16 cellular contexts compared by ENCODE assay signal in the genomic region with DNA sequence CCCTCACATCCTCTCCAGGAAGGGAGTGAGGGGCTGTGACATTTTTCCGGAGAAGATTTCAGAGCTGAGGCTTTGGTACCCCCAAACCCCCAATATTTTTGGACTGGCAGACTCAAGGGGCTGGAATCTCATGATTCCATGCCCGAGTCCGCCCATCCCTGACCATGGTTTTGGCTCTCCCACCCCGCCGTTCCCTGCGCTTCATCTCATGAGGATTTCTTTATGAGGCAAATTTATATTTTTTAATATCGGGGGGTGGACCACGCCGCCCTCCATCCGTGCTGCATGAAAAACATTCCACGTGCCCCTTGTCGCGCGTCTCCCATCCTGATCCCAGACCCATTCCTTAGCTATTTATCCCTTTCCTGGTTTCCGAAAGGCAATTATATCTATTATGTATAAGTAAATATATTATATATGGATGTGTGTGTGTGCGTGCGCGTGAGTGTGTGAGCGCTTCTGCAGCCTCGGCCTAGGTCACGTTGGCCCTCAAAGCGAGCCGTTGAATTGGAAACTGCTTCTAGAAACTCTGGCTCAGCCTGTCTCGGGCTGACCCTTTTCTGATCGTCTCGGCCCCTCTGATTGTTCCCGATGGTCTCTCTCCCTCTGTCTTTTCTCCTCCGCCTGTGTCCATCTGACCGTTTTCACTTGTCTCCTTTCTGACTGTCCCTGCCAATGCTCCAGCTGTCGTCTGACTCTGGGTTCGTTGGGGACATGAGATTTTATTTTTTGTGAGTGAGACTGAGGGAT. TPM values are rescaled to one million over a fixed set of nuclear protein-coding genes. Genes with fewer than 3 reads are reported as not detected.
DNase-seq lines count a peak whose midpoint lies in the region; ATAC-seq, FAIRE-seq and TF ChIP-seq lines count a peak whose summit lies in the region.
"Had no signal": no experiment of that assay in that cellular context is flagged by ENCODE, and none has a peak within 500 bp of the region (broad histone marks: within the 10 kb centered on the region; RNA-seq: fewer than 3 reads in every experiment).

No MANE protein-coding gene starts in this region.

- H2BK15ac ChIP-seq in IMR-90 (ENCODE audit: low read depth, low read length): peak overlapping the region; percentile 12; the same call in 1 of the 3 replicates

- no peak for FAIRE-seq in K562 (lab: Jason Lieb, UNC)

- H3K27me3 Mint-ChIP-seq in mesothelial cell of epicardium (ENCODE audit: low read depth): peaks cover 36% of the 10 kb centered on the region

- H3K4me3 ChIP-seq in AG04450 (ENCODE audit: low read depth, low read length) (no peak overlapping the region), IMR-90 (ENCODE audit: insufficient read depth, low read depth, low read length) (no peak overlapping the region), K562 (no peak overlapping the region)
- H3K4me3 ChIP-seq: ascending aorta, dorsolateral prefrontal cortex, gastrocnemius medialis, psoas muscle, tibial nerve had no signal

- H3K14ac ChIP-seq in IMR-90 (replicated peaks; ENCODE audit: low read depth, low read length): no peak overlapping the region; the same call in 1 of the 2 replicates

- no peaks in the 10 kb centered on the region for H3K36me3 ChIP-seq in IMR-90 (ENCODE audit: control insufficient read depth, insufficient read depth, low read length)
- no peaks in the 10 kb centered on the region for H3K36me3 ChIP-seq in K562 (ENCODE audit: control insufficient read depth, insufficient read depth, low read length)
- H3K36me3 ChIP-seq: ascending aorta, gastrocnemius medialis, tibial nerve had no signal

- H3K23ac ChIP-seq in IMR-90 (ENCODE audit: low read depth, low read length): peak overlapping the region; percentile 19; the same call in 1 of the 2 replicates

- H2AFZ ChIP-seq in IMR-90 (replicated peaks; ENCODE audit: low read length, poor library complexity): peak overlapping the region; percentile 28
- H2AFZ ChIP-seq in K562 (ENCODE audit: low read depth, low read length): no peak overlapping the region

- H3K4me3 Mint-ChIP-seq in mesothelial cell of epicardium: no peak overlapping the region

- H3K79me1 ChIP-seq in IMR-90 (ENCODE audit: low read depth in 1 of 2, low read length in 2 of 2): peaks cover 0 to 32% of the 10 kb centered on the region in 2 experiments; a peak in 3 of 4 replicates

- H4K91ac ChIP-seq in IMR-90 (ENCODE audit: insufficient read depth, low read depth, low read length): no peak overlapping the region; the same call in 1 of the 2 replicates

- ATAC-seq in IMR-90 (ENCODE audit: low read depth) (no peak), K562 (no peak), sciatic nerve (no peak)
- ATAC-seq: gastrocnemius medialis, psoas muscle had no signal

- H3K9me1 ChIP-seq in IMR-90 (ENCODE audit: insufficient read depth, low read length): peaks cover 3% of the 10 kb centered on the region; the same call in 1 of the 2 replicates
- no peaks in the 10 kb centered on the region for H3K9me1 ChIP-seq in K562 (ENCODE audit: control insufficient read depth, insufficient read depth, low read length)

- H2BK5ac ChIP-seq in IMR-90 (ENCODE audit: low read depth, low read length, poor library complexity, severe bottlenecking): no peak overlapping the region

- TF ChIP-seq CTCF in AG04450 (IDR thresholded peaks at IDR 0.05; ENCODE audit: low read depth, low read length) (no peak), IMR-90 (conservative IDR thresholded peaks at IDR 0.05; ENCODE audit: low read depth, low read length) (no peak), K562 (IDR thresholded peaks at IDR 0.05 in 2 of 3, conservative IDR thresholded peaks at IDR 0.05 in 1 of 3; ENCODE audit: insufficient read depth in 2 of 3, low read depth in 1 of 3, low read length in 3 of 3) (no peak), mesothelial cell of epicardium (IDR thresholded peaks at IDR 0.05; ENCODE audit: unreplicated experiment) (no peak)

- H2AK9ac ChIP-seq in IMR-90 (replicated peaks; ENCODE audit: low read depth, low read length, poor library complexity): peak overlapping the region; percentile 4

- H3K27me3 ChIP-seq in AG04450 (ENCODE audit: control insufficient read depth, insufficient read depth, low read length) (no peaks in the 10 kb centered on the region), IMR-90 (ENCODE audit: control insufficient read depth, insufficient read depth, low read length) (no peaks in the 10 kb centered on the region), K562 (ENCODE audit: control insufficient read depth in 2 of 2, insufficient read depth in 2 of 2, low read length in 2 of 2) (no peaks in the 10 kb centered on the region)
- H3K27me3 ChIP-seq: ascending aorta, gastrocnemius medialis had no signal

- H4K20me1 ChIP-seq in IMR-90 (ENCODE audit: insufficient read depth, low read length): no peaks in the 10 kb centered on the region; the same call in 1 of the 2 replicates
- H4K20me1 ChIP-seq in K562 (replicated peaks; ENCODE audit: control insufficient read depth, insufficient read depth, low read length): no peaks in the 10 kb centered on the region

- no peak overlapping the region for H2AK5ac ChIP-seq in IMR-90 (ENCODE audit: low read depth, low read length)

- no peak overlapping the region for H2BK120ac ChIP-seq in IMR-90 (ENCODE audit: low read depth, low read length)

- dilution Hi-C loops in IMR-90 (cut with HindIII; ENCODE audit: low sequenced_read_pairs, unreplicated experiment): no loop called here

- TF ChIP-seq EP300 in K562 (IDR thresholded peaks at IDR 0.05; ENCODE audit: low read length): no peak

- H3K4me1 Mint-ChIP-seq in mesothelial cell of epicardium: peaks cover 16% of the 10 kb centered on the region

- in situ Hi-C loops in IMR-90 (cut with MboI; ENCODE audit: low sequenced_read_pairs): no loop called here
- in situ Hi-C loops in K562 (cut with MboI): no loop called here

- H3K18ac ChIP-seq in IMR-90 (ENCODE audit: low read depth, low read length): no peak overlapping the region

- H3K4me2 ChIP-seq in IMR-90 (ENCODE audit: low read depth, low read length) (peak overlapping the region; percentile 28; the same call in 1 of the 2 replicates), K562 (ENCODE audit: insufficient read depth, low read length) (no peak overlapping the region)

- H3K4me1 ChIP-seq in IMR-90 (ENCODE audit: control insufficient read depth, insufficient read depth, low read length) (peaks cover 15% of the 10 kb centered on the region), K562 (replicated peaks in 1 of 2; ENCODE audit: control insufficient read depth in 2 of 2, insufficient read depth in 2 of 2, low read length in 2 of 2) (peaks cover 15 to 31% of the 10 kb centered on the region in 2 experiments; a peak in 4 of 5 replicates)

- BruUV-seq in IMR-90 (replicated peaks; lab: Mats Ljungman, UMichigan): no TSS peak
- BruUV-seq in K562 (replicated peaks; lab: Mats Ljungman, UMichigan): no TSS peak

- POLR2A ChIA-PET in AG04450 (lab: Yijun Ruan, JAX): no interaction called here
- POLR2A ChIA-PET in IMR-90 (lab: Charles Lee; ENCODE audit: unreplicated experiment): no interaction called here
- POLR2A ChIA-PET in K562 (lab: Yijun Ruan, JAX): no interaction called here

- intact Hi-C loops in IMR-90 (cut with micrococcal nuclease) (no loop called here), K562 (cut with micrococcal nuclease) (no loop called here), sciatic nerve (cut with DNase I) (no loop called here)

- H4K8ac ChIP-seq in IMR-90 (ENCODE audit: low read depth in 2 of 2, low read length in 2 of 2): peak overlapping the region; percentile 43 to 59; a peak in 3 of 4 replicates

- no peak overlapping the region for H4K5ac ChIP-seq in IMR-90 (ENCODE audit: low read depth, low read length)

- H3K9ac ChIP-seq in IMR-90 (ENCODE audit: low read depth, low read length) (peak overlapping the region; percentile 55; the same call in 1 of the 2 replicates), K562 (ENCODE audit: insufficient read depth in 1 of 2, low read depth in 2 of 2, low read length in 2 of 2) (peak overlapping the region in 1 of 2 experiments; percentile 43; a peak in 1 of 4 replicates)

- peak overlapping the region; percentile 31 for H3K27ac ChIP-seq in AG04450 (ENCODE audit: low read depth, low read length)
- H3K27ac ChIP-seq in IMR-90 (ENCODE audit: insufficient read depth, low read length): no peak overlapping the region
- H3K27ac ChIP-seq in K562 (ENCODE audit: extremely low read depth, low read depth, low read length): no peak overlapping the region
- H3K27ac ChIP-seq: ascending aorta, dorsolateral prefrontal cortex, gastrocnemius medialis, psoas muscle, tibial nerve had no signal

- no peaks in the 10 kb centered on the region for H3K79me2 ChIP-seq in K562 (ENCODE audit: control insufficient read depth, insufficient read depth, low read length)

- peak overlapping the region; percentile 61 for H3K27ac Mint-ChIP-seq in mesothelial cell of epicardium

- H3K36me3 Mint-ChIP-seq in mesothelial cell of epicardium: peaks cover 2% of the 10 kb centered on the region

- TF ChIP-seq POLR2A in IMR-90 (IDR thresholded peaks at IDR 0.05; ENCODE audit: low read depth, low read length) (no peak), K562 (conservative IDR thresholded peaks at IDR 0.05) (no peak)

- no peak overlapping the region for H3K56ac ChIP-seq in IMR-90 (ENCODE audit: extremely low read depth, insufficient read depth, low read length)

- TF ChIP-seq RAD21 in IMR-90 (IDR thresholded peaks at IDR 0.05; ENCODE audit: low read length) (no peak), K562 (CRISPR knock-in tag; conservative IDR thresholded peaks at IDR 0.05 in 1 of 2, IDR thresholded peaks at IDR 0.05 in 1 of 2) (no peak)

- H3K9me3 ChIP-seq in AG04450 (ENCODE audit: control insufficient read depth, insufficient read depth, low read length) (no peaks in the 10 kb centered on the region; the same call in 1 of the 2 replicates), IMR-90 (ENCODE audit: control insufficient read depth, insufficient read depth, low read length) (no peaks in the 10 kb centered on the region), K562 (replicated peaks; ENCODE audit: control insufficient read depth, insufficient read depth, low read depth, low read length) (no peaks in the 10 kb centered on the region)
- H3K9me3 ChIP-seq: ascending aorta, gastrocnemius medialis, psoas muscle, tibial nerve had no signal

- DNase-seq in AG04450 (ENCODE audit: low read depth, low spot score): no peak
- peak; percentile 25 for DNase-seq in IMR-90
- DNase-seq in K562 (ENCODE audit: extremely low read depth in 1 of 4, low spot score in 3 of 4): no peak
- DNase-seq in mesothelial cell of epicardium (ENCODE audit: low spot score in 2 of 2, unreplicated experiment in 2 of 2): no peak
- DNase-seq in sciatic nerve (ENCODE audit: low spot score): no peak
- no peak for DNase-seq in ecto neural progenitor cell (ENCODE audit: low spot score)
- DNase-seq in stimulated activated CD8-positive, alpha-beta memory T cell treated with anti-CD3 and anti-CD28 coated beads, Interleukin-4, amount 100 ng/mL, for 48 hours: no peak
- DNase-seq in MV-4-11 (lab: John Stamatoyannopoulos, UW): no peak
- DNase-seq: activated CD4-positive, CD25-positive, alpha-beta regulatory T cell; activated T-cell treated with anti-CD3 and anti-CD28 coated beads for 4 hours; dorsolateral prefrontal cortex; gastrocnemius medialis; midbrain; psoas muscle had no signal

- no peak overlapping the region for H2BK20ac ChIP-seq in IMR-90 (ENCODE audit: low read depth, low read length)

- no peaks in the 10 kb centered on the region for H3K9me3 Mint-ChIP-seq in mesothelial cell of epicardium

- 61% methylated on average over 5 of the region's 31 CpGs; no CpG with 5 or more reads in 1 of the 2 experiments for WGBS in IMR-90 (ENCODE audit: extremely low coverage in 2 of 2, insufficient read length in 1 of 2), 2 experiments
- WGBS in K562 (ENCODE audit: insufficient coverage, low coverage, missing lambda C conversion rate): 73% methylated on average over 30 of the region's 31 CpGs

- CTCF ChIA-PET in AG04450 (lab: Charles Lee): interaction anchor here (0.6 to 8.4 kb wide), 2 partner anchors 35 to 46 kb away, joined by 3 to 224 read pairs; no protein-coding TSS in a partner anchor
- CTCF ChIA-PET in IMR-90 (lab: Yijun Ruan, JAX): interaction anchor here (1.3 to 1.6 kb wide), 2 partner anchors 11 to 35 kb away, joined by 4 to 7 read pairs; no protein-coding TSS in a partner anchor
- CTCF ChIA-PET in K562 (lab: Yijun Ruan, JAX; ENCODE audit: low intra/inter-chr PET ratio): interaction anchor here (0.6 kb wide), 1 partner anchor 32 kb away, joined by 3 read pairs; no protein-coding TSS in a partner anchor

- H3K4ac ChIP-seq in IMR-90 (ENCODE audit: low read depth, low read length): 0 out of 2 replicates have a peak overlapping the region, but pooled peaks have one; percentile 3

RNA-seq across cellular contexts. Expression of a gene that starts 6.6 kb away (rescaled TPM):
- 1.3 and 1.7 TPM in 2 replicates for polyA plus RNA-seq in AG04450 (2011; rRNA removed)
- 12.2 and 19.2 TPM in 2 replicates for polyA minus RNA-seq in AG04450 (2011; rRNA and poly(A)+ RNA removed)
- total RNA-seq in IMR-90 (2012; rRNA removed): 11.1 and 31.9 TPM in 2 replicates
- 15.6 and 60.1 TPM in 2 replicates for polyA plus RNA-seq in IMR-90 (2012; rRNA removed)
- polyA plus RNA-seq in IMR-90 (2012; cell fraction: cytosol; rRNA removed): 52.4 and 90.3 TPM in 2 replicates
- polyA plus RNA-seq in IMR-90 (2012; cell fraction: nucleus; rRNA removed; ENCODE audit: low replicate concordance): 982 and 1,348 TPM in 2 replicates
- total RNA-seq in K562 (2011; cell fraction: chromatin; rRNA removed; ENCODE audit: low replicate concordance): 2.1 and 8.8 TPM in 2 replicates
- 4.2 and 6.7 TPM in 2 replicates for total RNA-seq in K562 (2011; cell fraction: nucleolus; rRNA removed)
- total RNA-seq in K562 (2011; cell fraction: nucleoplasm; rRNA removed): 3.9 and 4.5 TPM in 2 replicates
- total RNA-seq in K562 (2014; rRNA removed): 1.2 and 1.6 TPM in 2 replicates
- 0.73 TPM in 2 replicates for total RNA-seq in K562 (2014; rRNA removed; fragmentation: Illumina TruSeq; extraction: Trizol)
- total RNA-seq in K562 (2015; rRNA removed; fragmentation: Illumina TruSeq; extraction: Trizol): 0.18 and 0.26 TPM in 2 replicates
- 2.4 and 2.7 TPM in 2 replicates for total RNA-seq in K562 (2021)
- polyA plus RNA-seq in K562 (2011; rRNA removed): 0.25 and 0.27 TPM in 2 replicates
- 0.32 and 0.52 TPM in 2 replicates for polyA plus RNA-seq in K562 (2011; cell fraction: cytosol; rRNA removed)
- polyA plus RNA-seq in K562 (2011; cell fraction: nucleus; rRNA removed): 1.8 and 3.8 TPM in 2 replicates
- polyA plus RNA-seq in K562 (2012): 0.76 and 1.3 TPM in 2 replicates
- 1.2 and 1.4 TPM in 2 replicates for polyA plus RNA-seq in K562 (2014; fragmentation: Illumina TruSeq; extraction: Trizol)
- under 1 TPM; 0.11 to 0.30 TPM for polyA plus RNA-seq in K562 (2014; fragmentation: Nextera tagmentation; extraction: Ambion mirVana)
- polyA plus RNA-seq in K562 (2014; rRNA removed): 0.93 and 2.9 TPM in 2 replicates
- 0.54 and 0.77 TPM in 2 replicates for polyA minus RNA-seq in K562 (2011; rRNA and poly(A)+ RNA removed)
- polyA minus RNA-seq in K562 (2011; cell fraction: cytosol; rRNA and poly(A)+ RNA removed): 0.55 and 0.76 TPM in 2 replicates
- 2.8 and 3.6 TPM in 2 replicates for polyA minus RNA-seq in K562 (2011; cell fraction: nucleus; rRNA and poly(A)+ RNA removed)
- 272 to 287 TPM (median 278 TPM) in 3 replicates for total RNA-seq in mesothelial cell of epicardium
- total RNA-seq in sciatic nerve: 3.7 TPM

RNA-seq across cellular contexts. Expression of a gene that starts 22.5 kb away (rescaled TPM):
- polyA plus RNA-seq in AG04450 (2011; rRNA removed) (13.6 and 15.5 TPM in 2 replicates), IMR-90 (2012; rRNA removed) (17.4 and 19.4 TPM in 2 replicates), K562 (2011; rRNA removed) (14.1 and 23.1 TPM in 2 replicates), K562 (2014; fragmentation: Illumina TruSeq; extraction: Trizol) (18.6 and 23.7 TPM in 2 replicates), K562 (2014; fragmentation: Nextera tagmentation; extraction: Ambion mirVana) (under 1 TPM; 0.53 to 0.69 TPM), K562 (2014; rRNA removed) (12.3 and 18.7 TPM in 2 replicates)
- polyA minus RNA-seq in AG04450 (2011; rRNA and poly(A)+ RNA removed): 9.9 and 17.8 TPM in 2 replicates
- total RNA-seq in IMR-90 (2012; rRNA removed) (5.3 and 5.7 TPM in 2 replicates), K562 (2014; rRNA removed) (9.3 and 20.1 TPM in 2 replicates), K562 (2014; rRNA removed; fragmentation: Illumina TruSeq; extraction: Trizol) (6.9 and 7.2 TPM in 2 replicates), K562 (2015; rRNA removed; fragmentation: Illumina TruSeq; extraction: Trizol) (7.2 and 8.3 TPM in 2 replicates), K562 (2021) (21.4 and 24.3 TPM in 2 replicates), mesothelial cell of epicardium (15.2 to 18.1 TPM (median 16.7 TPM) in 3 replicates), sciatic nerve (4.0 TPM)
- 16.9 and 38.3 TPM in 2 replicates for polyA plus RNA-seq in IMR-90 (2012; cell fraction: cytosol; rRNA removed)
- 11.9 and 20.0 TPM in 2 replicates for polyA plus RNA-seq in IMR-90 (2012; cell fraction: nucleus; rRNA removed; ENCODE audit: low replicate concordance)
- total RNA-seq in K562 (2011; cell fraction: chromatin; rRNA removed; ENCODE audit: low replicate concordance): 9.6 and 30.7 TPM in 2 replicates
- 33.3 and 36.9 TPM in 2 replicates for total RNA-seq in K562 (2011; cell fraction: nucleolus; rRNA removed)
- 17.6 and 21.3 TPM in 2 replicates for total RNA-seq in K562 (2011; cell fraction: nucleoplasm; rRNA removed)
- 28.2 and 40.0 TPM in 2 replicates for polyA plus RNA-seq in K562 (2011; cell fraction: cytosol; rRNA removed)
- polyA plus RNA-seq in K562 (2011; cell fraction: nucleus; rRNA removed): 19.8 and 28.9 TPM in 2 replicates
- 30.4 and 54.3 TPM in 2 replicates for polyA plus RNA-seq in K562 (2012)
- 7.4 and 8.3 TPM in 2 replicates for polyA minus RNA-seq in K562 (2011; rRNA and poly(A)+ RNA removed)
- polyA minus RNA-seq in K562 (2011; cell fraction: cytosol; rRNA and poly(A)+ RNA removed): 20.7 and 22.8 TPM in 2 replicates
- polyA minus RNA-seq in K562 (2011; cell fraction: nucleus; rRNA and poly(A)+ RNA removed): 9.0 and 16.4 TPM in 2 replicates

RNA-seq across cellular contexts. Expression of a gene that starts 23.9 kb away (rescaled TPM):
- polyA plus RNA-seq in AG04450 (2011; rRNA removed): 1.5 and 1.8 TPM in 2 replicates
- polyA minus RNA-seq in AG04450 (2011; rRNA and poly(A)+ RNA removed): not detected in 2 replicates
- 0.56 and 0.90 TPM in 2 replicates for total RNA-seq in IMR-90 (2012; rRNA removed)
- 1.6 TPM in 2 replicates for polyA plus RNA-seq in IMR-90 (2012; rRNA removed)
- 2.0 and 2.9 TPM in 2 replicates for polyA plus RNA-seq in IMR-90 (2012; cell fraction: cytosol; rRNA removed)
- polyA plus RNA-seq in IMR-90 (2012; cell fraction: nucleus; rRNA removed; ENCODE audit: low replicate concordance): 3.4 and 4.5 TPM in 2 replicates
- 2.8 and 3.4 TPM in 2 replicates for total RNA-seq in K562 (2011; cell fraction: chromatin; rRNA removed; ENCODE audit: low replicate concordance)
- total RNA-seq in K562 (2011; cell fraction: nucleolus; rRNA removed): 3.5 and 5.0 TPM in 2 replicates
- total RNA-seq in K562 (2011; cell fraction: nucleoplasm; rRNA removed): 2.3 and 3.4 TPM in 2 replicates
- total RNA-seq in K562 (2014; rRNA removed): 6.2 and 8.7 TPM in 2 replicates
- total RNA-seq in K562 (2014; rRNA removed; fragmentation: Illumina TruSeq; extraction: Trizol): 5.4 and 6.1 TPM in 2 replicates
- total RNA-seq in K562 (2015; rRNA removed; fragmentation: Illumina TruSeq; extraction: Trizol): 6.0 and 6.5 TPM in 2 replicates
- 6.4 and 7.6 TPM in 2 replicates for total RNA-seq in K562 (2021)
- polyA plus RNA-seq in K562 (2011; rRNA removed): 4.5 and 7.8 TPM in 2 replicates
- 7.5 and 9.8 TPM in 2 replicates for polyA plus RNA-seq in K562 (2011; cell fraction: cytosol; rRNA removed)
- polyA plus RNA-seq in K562 (2011; cell fraction: nucleus; rRNA removed): 7.9 and 8.8 TPM in 2 replicates
- polyA plus RNA-seq in K562 (2012): 9.6 and 13.5 TPM in 2 replicates
- 8.5 and 10.4 TPM in 2 replicates for polyA plus RNA-seq in K562 (2014; fragmentation: Illumina TruSeq; extraction: Trizol)
- 10 to 100 TPM; 13.0 to 15.6 TPM for polyA plus RNA-seq in K562 (2014; fragmentation: Nextera tagmentation; extraction: Ambion mirVana)
- polyA plus RNA-seq in K562 (2014; rRNA removed): 14.0 and 15.7 TPM in 2 replicates
- polyA minus RNA-seq in K562 (2011; rRNA and poly(A)+ RNA removed): 1.2 and 1.8 TPM in 2 replicates
- 1.1 and 1.3 TPM in 2 replicates for polyA minus RNA-seq in K562 (2011; cell fraction: cytosol; rRNA and poly(A)+ RNA removed)
- 1.5 and 1.8 TPM in 2 replicates for polyA minus RNA-seq in K562 (2011; cell fraction: nucleus; rRNA and poly(A)+ RNA removed)
- 0.38 to 0.60 TPM (median 0.59 TPM) in 3 replicates for total RNA-seq in mesothelial cell of epicardium
- 1.8 TPM for total RNA-seq in sciatic nerve

RNA-seq across cellular contexts. Expression of a gene that starts 32.9 kb away (rescaled TPM):
- polyA plus RNA-seq in AG04450 (2011; rRNA removed) (49.6 and 60.8 TPM in 2 replicates), IMR-90 (2012; rRNA removed) (88.8 and 126 TPM in 2 replicates), K562 (2011; rRNA removed) (92.0 and 102 TPM in 2 replicates), K562 (2014; fragmentation: Illumina TruSeq; extraction: Trizol) (169 and 182 TPM in 2 replicates), K562 (2014; fragmentation: Nextera tagmentation; extraction: Ambion mirVana) (10 to 100 TPM; 16.7 to 22.6 TPM), K562 (2014; rRNA removed) (148 and 251 TPM in 2 replicates)
- polyA minus RNA-seq in AG04450 (2011; rRNA and poly(A)+ RNA removed): 55.6 and 60.8 TPM in 2 replicates
- total RNA-seq in IMR-90 (2012; rRNA removed) (61.1 and 66.9 TPM in 2 replicates), K562 (2014; rRNA removed) (207 and 522 TPM in 2 replicates), K562 (2014; rRNA removed; fragmentation: Illumina TruSeq; extraction: Trizol) (98.6 and 104 TPM in 2 replicates), K562 (2015; rRNA removed; fragmentation: Illumina TruSeq; extraction: Trizol) (112 and 114 TPM in 2 replicates), K562 (2021) (248 and 261 TPM in 2 replicates), mesothelial cell of epicardium (49.3 to 54.8 TPM (median 53.8 TPM) in 3 replicates), sciatic nerve (72.1 TPM)
- polyA plus RNA-seq in IMR-90 (2012; cell fraction: cytosol; rRNA removed): 92.1 and 92.3 TPM in 2 replicates
- 91.0 and 119 TPM in 2 replicates for polyA plus RNA-seq in IMR-90 (2012; cell fraction: nucleus; rRNA removed; ENCODE audit: low replicate concordance)
- 123 and 279 TPM in 2 replicates for total RNA-seq in K562 (2011; cell fraction: chromatin; rRNA removed; ENCODE audit: low replicate concordance)
- total RNA-seq in K562 (2011; cell fraction: nucleolus; rRNA removed): 127 and 148 TPM in 2 replicates
- total RNA-seq in K562 (2011; cell fraction: nucleoplasm; rRNA removed): 106 and 127 TPM in 2 replicates
- 80.7 and 337 TPM in 2 replicates for polyA plus RNA-seq in K562 (2011; cell fraction: cytosol; rRNA removed)
- polyA plus RNA-seq in K562 (2011; cell fraction: nucleus; rRNA removed): 119 and 149 TPM in 2 replicates
- polyA plus RNA-seq in K562 (2012): 109 and 183 TPM in 2 replicates
- polyA minus RNA-seq in K562 (2011; rRNA and poly(A)+ RNA removed): 55.1 and 66.5 TPM in 2 replicates
- polyA minus RNA-seq in K562 (2011; cell fraction: cytosol; rRNA and poly(A)+ RNA removed): 131 and 134 TPM in 2 replicates
- 72.3 and 93.4 TPM in 2 replicates for polyA minus RNA-seq in K562 (2011; cell fraction: nucleus; rRNA and poly(A)+ RNA removed)

RNA-seq across cellular contexts. Expression of a gene that starts 50.6 kb away (rescaled TPM):
- 75.8 and 113 TPM in 2 replicates for polyA plus RNA-seq in AG04450 (2011; rRNA removed)
- polyA minus RNA-seq in AG04450 (2011; rRNA and poly(A)+ RNA removed): 85.5 and 126 TPM in 2 replicates
- 76.9 and 84.2 TPM in 2 replicates for total RNA-seq in IMR-90 (2012; rRNA removed)
- 132 and 153 TPM in 2 replicates for polyA plus RNA-seq in IMR-90 (2012; rRNA removed)
- 113 and 118 TPM in 2 replicates for polyA plus RNA-seq in IMR-90 (2012; cell fraction: cytosol; rRNA removed)
- polyA plus RNA-seq in IMR-90 (2012; cell fraction: nucleus; rRNA removed; ENCODE audit: low replicate concordance): 152 and 183 TPM in 2 replicates
- 39.0 and 101 TPM in 2 replicates for total RNA-seq in K562 (2011; cell fraction: chromatin; rRNA removed; ENCODE audit: low replicate concordance)
- total RNA-seq in K562 (2011; cell fraction: nucleolus; rRNA removed): 64.0 and 74.7 TPM in 2 replicates
- total RNA-seq in K562 (2011; cell fraction: nucleoplasm; rRNA removed): 56.7 and 74.6 TPM in 2 replicates
- 87.1 and 89.4 TPM in 2 replicates for total RNA-seq in K562 (2014; rRNA removed)
- total RNA-seq in K562 (2014; rRNA removed; fragmentation: Illumina TruSeq; extraction: Trizol): 31.1 and 37.7 TPM in 2 replicates
- 49.9 and 57.3 TPM in 2 replicates for total RNA-seq in K562 (2015; rRNA removed; fragmentation: Illumina TruSeq; extraction: Trizol)
- 75.1 and 75.5 TPM in 2 replicates for total RNA-seq in K562 (2021)
- 60.0 and 67.5 TPM in 2 replicates for polyA plus RNA-seq in K562 (2011; rRNA removed)
- 85.4 and 165 TPM in 2 replicates for polyA plus RNA-seq in K562 (2011; cell fraction: cytosol; rRNA removed)
- polyA plus RNA-seq in K562 (2011; cell fraction: nucleus; rRNA removed): 90.3 and 164 TPM in 2 replicates
- polyA plus RNA-seq in K562 (2012): 61.5 and 139 TPM in 2 replicates
- 70.3 and 86.8 TPM in 2 replicates for polyA plus RNA-seq in K562 (2014; fragmentation: Illumina TruSeq; extraction: Trizol)
- 10 to 100 TPM in 1 of 2 experiments, 1 to 10 TPM in 1; 9.3 to 17.0 TPM for polyA plus RNA-seq in K562 (2014; fragmentation: Nextera tagmentation; extraction: Ambion mirVana)
- 92.6 and 95.8 TPM in 2 replicates for polyA plus RNA-seq in K562 (2014; rRNA removed)
- polyA minus RNA-seq in K562 (2011; rRNA and poly(A)+ RNA removed): 19.6 and 33.4 TPM in 2 replicates
- 57.8 and 74.6 TPM in 2 replicates for polyA minus RNA-seq in K562 (2011; cell fraction: cytosol; rRNA and poly(A)+ RNA removed)
- 37.8 and 41.3 TPM in 2 replicates for polyA minus RNA-seq in K562 (2011; cell fraction: nucleus; rRNA and poly(A)+ RNA removed)
- 92.8 to 100 TPM (median 96.4 TPM) in 3 replicates for total RNA-seq in mesothelial cell of epicardium
- total RNA-seq in sciatic nerve: 58.6 TPM
